Comparison of ENCODE assay signal across 19 cellular contexts in genomic region chr11:14460147-14460546, GRCh38. TPM values are rescaled to one million over a fixed set of nuclear protein-coding genes. Genes with fewer than 3 reads are reported as not detected.
DNase-seq lines count a peak whose midpoint lies in the region; ATAC-seq and TF ChIP-seq lines count a peak whose summit lies in the region.
"Had no signal": no experiment of that assay in that cellular context is flagged by ENCODE, and none has a peak within 500 bp of the region (broad histone marks: within the 10 kb centered on the region; RNA-seq: fewer than 3 reads in every experiment).

No MANE protein-coding gene starts in this region.

- H3K27me3 Mint-ChIP-seq in activated CD8-positive, alpha-beta memory T cell treated with anti-CD3 and anti-CD28 coated beads, Interleukin-2, amount 10 ng/mL, durations not matched to agents 7 days and 5 days, result no peaks in the 10 kb centered on the region
- no peaks in the 10 kb centered on the region for H3K27me3 Mint-ChIP-seq in CD8-positive, alpha-beta T cell (ENCODE audit: low read depth)
- H3K27me3 Mint-ChIP-seq in T-cell, result no peaks in the 10 kb centered on the region
- H3K27me3 Mint-ChIP-seq: B cell; CD4-positive, alpha-beta memory T cell had no signal

- H3K36me3 Mint-ChIP-seq in activated CD8-positive, alpha-beta memory T cell treated with anti-CD3 and anti-CD28 coated beads, Interleukin-2, amount 10 ng/mL, durations not matched to agents 7 days and 5 days, result peaks cover 34% of the 10 kb centered on the region
- peaks cover 46% of the 10 kb centered on the region for H3K36me3 Mint-ChIP-seq in CD8-positive, alpha-beta T cell
- peaks cover 30% of the 10 kb centered on the region for H3K36me3 Mint-ChIP-seq in T-cell

- H3K4me3 ChIP-seq in CD8-positive, alpha-beta T cell (ENCODE audit: low read depth, low read length), result no peak overlapping the region
- H3K4me3 ChIP-seq in heart right ventricle, result no peak overlapping the region

- no peak for DNase-seq in activated CD8-positive, alpha-beta memory T cell treated with anti-CD3 and anti-CD28 coated beads, Interleukin-2, amount 10 ng/mL, durations not matched to agents 7 days and 5 days
- DNase-seq in activated CD8-positive, alpha-beta memory T cell treated with anti-CD3 and anti-CD28 coated beads, Interleukin-2, amount 50 U/mL, for 4 hours, result no peak
- no peak for DNase-seq in CD8-positive, alpha-beta T cell
- no peak for DNase-seq in T-cell
- DNase-seq in epithelial cell of prostate (ENCODE audit: low read depth, low spot score), result no peak
- no peak for DNase-seq in NCI-H2227 (lab: John Stamatoyannopoulos, UW; ENCODE audit: unreplicated experiment)
- DNase-seq in heart right ventricle, result no peak
- DNase-seq in NCI-H69 (lab: John Stamatoyannopoulos, UW), result no peak
- DNase-seq: ACHN; C1 segment of cervical spinal cord; CD4-positive, alpha-beta memory T cell; COR-L47; DMS153; DMS79 treated with DMSO at 0.1 percent for 48 hours; EL; GDM1; GOT3; H9 had no signal

- peak overlapping the region; percentile 8 for H3K27ac Mint-ChIP-seq in activated CD8-positive, alpha-beta memory T cell treated with anti-CD3 and anti-CD28 coated beads, Interleukin-2, amount 10 ng/mL, durations not matched to agents 7 days and 5 days
- H3K27ac Mint-ChIP-seq in CD8-positive, alpha-beta T cell, result peak overlapping the region; percentile 28
- H3K27ac Mint-ChIP-seq in T-cell, result peak overlapping the region; percentile 16 to 55
- H3K27ac Mint-ChIP-seq: B cell, H9 had no signal

- no peaks in the 10 kb centered on the region for H3K27me3 ChIP-seq in CD8-positive, alpha-beta T cell (ENCODE audit: insufficient read depth, low read length)
- no peaks in the 10 kb centered on the region for H3K27me3 ChIP-seq in heart right ventricle

- intact Hi-C loops in CD8-positive, alpha-beta T cell (cut with DNase I, micrococcal nuclease), result no loop called here
- intact Hi-C loops in heart right ventricle (cut with DNase I), result loop anchor here in 1 of 10 donors (5.0 kb wide), 1 partner anchor 42 kb away; no protein-coding TSS in a partner anchor

- POLR2A ChIA-PET in CD8-positive, alpha-beta T cell (lab: Charles Lee), result no interaction called here
- POLR2A ChIA-PET in T-cell (lab: Charles Lee), result no interaction called here

- no peak for ATAC-seq in activated CD8-positive, alpha-beta memory T cell treated with anti-CD3 and anti-CD28 coated beads, Interleukin-2, amount 10 ng/mL, durations not matched to agents 7 days and 5 days
- ATAC-seq in CD8-positive, alpha-beta T cell, result no peak
- ATAC-seq in T-cell (replicated peaks in 1 of 4), result no peak
- no peak for ATAC-seq in heart right ventricle

- H3K36me3 ChIP-seq in CD8-positive, alpha-beta T cell (ENCODE audit: insufficient read depth, low read length), result peaks cover 39% of the 10 kb centered on the region
- peaks cover 0 to 100% (median 73%) of the 10 kb centered on the region in 9 donors for H3K36me3 ChIP-seq in heart right ventricle

- H3K4me1 ChIP-seq in CD8-positive, alpha-beta T cell (ENCODE audit: insufficient read depth, low read length), result no peaks in the 10 kb centered on the region
- peaks cover 0 to 12% (median 0%) of the 10 kb centered on the region in 9 donors for H3K4me1 ChIP-seq in heart right ventricle

- no peaks in the 10 kb centered on the region for H3K9me3 Mint-ChIP-seq in activated CD8-positive, alpha-beta memory T cell treated with anti-CD3 and anti-CD28 coated beads, Interleukin-2, amount 10 ng/mL, durations not matched to agents 7 days and 5 days (ENCODE audit: low read depth)
- H3K9me3 Mint-ChIP-seq in CD8-positive, alpha-beta T cell, result no peaks in the 10 kb centered on the region
- H3K9me3 Mint-ChIP-seq in T-cell, result no peaks in the 10 kb centered on the region
- H3K9me3 Mint-ChIP-seq: CD4-positive, alpha-beta memory T cell; H9 had no signal

- H3K4me3 Mint-ChIP-seq in activated CD8-positive, alpha-beta memory T cell treated with anti-CD3 and anti-CD28 coated beads, Interleukin-2, amount 10 ng/mL, durations not matched to agents 7 days and 5 days, result no peak overlapping the region
- H3K4me3 Mint-ChIP-seq in CD8-positive, alpha-beta T cell, result no peak overlapping the region
- no peak overlapping the region for H3K4me3 Mint-ChIP-seq in T-cell
- H3K4me3 Mint-ChIP-seq: B cell; CD4-positive, alpha-beta memory T cell; H9 had no signal

- H3K9me3 ChIP-seq in CD8-positive, alpha-beta T cell (ENCODE audit: low read length), result no peaks in the 10 kb centered on the region
- H3K9me3 ChIP-seq in heart right ventricle, result no peaks in the 10 kb centered on the region

- TF ChIP-seq CTCF in CD8-positive, alpha-beta T cell (IDR thresholded peaks at IDR 0.05), result no peak
- no peak for TF ChIP-seq CTCF in heart right ventricle (IDR thresholded peaks at IDR 0.05)

- H3K4me1 Mint-ChIP-seq in activated CD8-positive, alpha-beta memory T cell treated with anti-CD3 and anti-CD28 coated beads, Interleukin-2, amount 10 ng/mL, durations not matched to agents 7 days and 5 days, result no peaks in the 10 kb centered on the region
- no peaks in the 10 kb centered on the region for H3K4me1 Mint-ChIP-seq in CD8-positive, alpha-beta T cell (ENCODE audit: low read depth)
- H3K4me1 Mint-ChIP-seq in T-cell, result peaks cover 0 to 3% (median 0%) of the 10 kb centered on the region in 3 donors
- H3K4me1 Mint-ChIP-seq: B cell, H9 had no signal

- CTCF ChIA-PET in activated CD8-positive, alpha-beta memory T cell treated with anti-CD3 and anti-CD28 coated beads, Interleukin-2, amount 10 ng/mL, durations not matched to agents 7 days and 5 days (lab: Charles Lee), result interaction anchor here (1.0 kb wide), 1 partner anchor 446 kb away, joined by 3 read pairs; no protein-coding TSS in a partner anchor
- CTCF ChIA-PET in CD8-positive, alpha-beta T cell (lab: Charles Lee), result interaction anchor here (2.4 kb wide), 1 partner anchor 160 kb away, joined by 13 read pairs; no protein-coding TSS in a partner anchor
- CTCF ChIA-PET in T-cell (lab: Charles Lee), result no interaction called here

- H3K27ac ChIP-seq in CD8-positive, alpha-beta T cell (ENCODE audit: low read depth, low read length), result no peak overlapping the region
- H3K27ac ChIP-seq in epithelial cell of prostate (peak overlapping the region; percentile 1), heart right ventricle (no peak overlapping the region)

RNA-seq across cellular contexts. Expression of gene COPB1, which starts 39.5 kb away (rescaled TPM):
- 100 to 1,000 TPM in 1 of 2 experiments, 10 to 100 TPM in 1; 74.7 to 106 TPM for total RNA-seq in activated CD8-positive, alpha-beta memory T cell treated with anti-CD3 and anti-CD28 coated beads, Interleukin-2, amount 10 ng/mL, durations not matched to agents 7 days and 5 days
- total RNA-seq in CD8-positive, alpha-beta T cell, result 100 to 1,000 TPM; 108 to 114 TPM
- 10 to 100 TPM; 65.1 to 80.8 (median 78.1) TPM for total RNA-seq in T-cell
- total RNA-seq in heart right ventricle, result 10 to 100 TPM; 40.2 to 60.0 (median 47.9) TPM
- polyA plus RNA-seq in heart right ventricle, result 10 to 100 TPM; 28.4 to 49.1 TPM

Comparison
In these comparisons a context has a peak if more than half of its experiments do, and no peak if none do; other contexts are left out.
1. CTCF ChIA-PET loops: an anchor here in activated CD8-positive, alpha-beta memory T cell treated with anti-CD3 and anti-CD28 coated beads, Interleukin-2, amount 10 ng/mL, durations not matched to agents 7 days and 5 days (1.0 kb wide) and CD8-positive, alpha-beta T cell (2.4 kb wide); none called in T-cell.